ENCODE assay signal across 9 cellular contexts in genomic region chr1:61318319-61319125, GRCh38.
DNase-seq lines count a peak whose midpoint lies in the region; ATAC-seq and TF ChIP-seq lines count a peak whose summit lies in the region.
"Had no signal": no experiment of that assay in that cellular context is flagged by ENCODE, and none has a peak within 500 bp of the region (broad histone marks: within the 10 kb centered on the region; RNA-seq: fewer than 3 reads in every experiment).

No MANE protein-coding gene starts in this region.

- H3K9me3 ChIP-seq in adipocyte (ENCODE audit: control insufficient read depth, low read length) = no peaks in the 10 kb centered on the region

- no peak for TF ChIP-seq CTCF in CD14-positive monocyte (IDR thresholded peaks at IDR 0.05)

- H3K4me1 Mint-ChIP-seq in CD14-positive monocyte = peaks cover 2% of the 10 kb centered on the region

- peak overlapping the region; percentile 70 for H3K4me3 ChIP-seq in adipocyte (ENCODE audit: low read length)

- H3K4me1 ChIP-seq in adipocyte (ENCODE audit: control insufficient read depth, insufficient read depth, low read length) = peaks cover 38% of the 10 kb centered on the region

- peak overlapping the region; percentile 71 for H3K9ac ChIP-seq in adipocyte (ENCODE audit: low read length)

- no peaks in the 10 kb centered on the region for H3K36me3 ChIP-seq in adipocyte (ENCODE audit: control insufficient read depth, insufficient read depth, low read length, severe bottlenecking)

- intact Hi-C loops in CD14-positive monocyte (cut with micrococcal nuclease) = no loop called here

- H3K4me3 Mint-ChIP-seq in CD14-positive monocyte = no peak overlapping the region
- H3K4me3 Mint-ChIP-seq: IgD-negative memory B cell had no signal

- in situ Hi-C loops in Caki2 (cut with HindIII; ENCODE audit: low pct_unique_long_range_greater_than_20kb, low sequenced_read_pairs) = no loop called here

- no peak overlapping the region for H3K27ac Mint-ChIP-seq in CD14-positive monocyte

- peak; percentile 99 for ATAC-seq in HG03135 (IDR thresholded peaks at IDR 0.05; ENCODE audit: unreplicated experiment)

- H3K27me3 Mint-ChIP-seq in CD14-positive monocyte (ENCODE audit: low read depth in 3 of 3) = peaks cover 0 to 2% (median 1%) of the 10 kb centered on the region in 3 donors
- H3K27me3 Mint-ChIP-seq: IgD-negative memory B cell had no signal

- DNase-seq in Caki2 (ENCODE audit: low read depth) = peak; percentile 46
- peak; percentile 41 for DNase-seq in GM19240 (ENCODE audit: insufficient read length, low spot score)
- DNase-seq in adipocyte (ENCODE audit: low read depth) = peak; percentile 87
- DNase-seq in kidney tubule cell (ENCODE audit: low spot score) = peak; percentile 54
- DNase-seq in NCI-H1694 (lab: John Stamatoyannopoulos, UW) = no peak
- DNase-seq in CD14-positive monocyte (ENCODE audit: low spot score) = no peak
- no peak for DNase-seq in middle frontal gyrus (ENCODE audit: extremely low spot score, low spot score)

- no peaks in the 10 kb centered on the region for H3K27me3 ChIP-seq in adipocyte (replicated peaks; ENCODE audit: control insufficient read depth, insufficient read depth, low read length)

- no peaks in the 10 kb centered on the region for H3K9me3 Mint-ChIP-seq in CD14-positive monocyte

- peaks cover 3 to 11% of the 10 kb centered on the region in 2 donors for H3K36me3 Mint-ChIP-seq in CD14-positive monocyte
- H3K36me3 Mint-ChIP-seq: IgD-negative memory B cell had no signal

Comparison
In these comparisons a context has a peak if more than half of its experiments do, and no peak if none do; other contexts are left out.
1. DNase-seq: peak in Caki2 (single experiment), GM19240 (single experiment), adipocyte (single experiment) and kidney tubule cell (single experiment); none in NCI-H1694 (single experiment), CD14-positive monocyte (single experiment) and middle frontal gyrus (single experiment).